ENCODE assay signal across 1 cellular context in the genomic region with DNA sequence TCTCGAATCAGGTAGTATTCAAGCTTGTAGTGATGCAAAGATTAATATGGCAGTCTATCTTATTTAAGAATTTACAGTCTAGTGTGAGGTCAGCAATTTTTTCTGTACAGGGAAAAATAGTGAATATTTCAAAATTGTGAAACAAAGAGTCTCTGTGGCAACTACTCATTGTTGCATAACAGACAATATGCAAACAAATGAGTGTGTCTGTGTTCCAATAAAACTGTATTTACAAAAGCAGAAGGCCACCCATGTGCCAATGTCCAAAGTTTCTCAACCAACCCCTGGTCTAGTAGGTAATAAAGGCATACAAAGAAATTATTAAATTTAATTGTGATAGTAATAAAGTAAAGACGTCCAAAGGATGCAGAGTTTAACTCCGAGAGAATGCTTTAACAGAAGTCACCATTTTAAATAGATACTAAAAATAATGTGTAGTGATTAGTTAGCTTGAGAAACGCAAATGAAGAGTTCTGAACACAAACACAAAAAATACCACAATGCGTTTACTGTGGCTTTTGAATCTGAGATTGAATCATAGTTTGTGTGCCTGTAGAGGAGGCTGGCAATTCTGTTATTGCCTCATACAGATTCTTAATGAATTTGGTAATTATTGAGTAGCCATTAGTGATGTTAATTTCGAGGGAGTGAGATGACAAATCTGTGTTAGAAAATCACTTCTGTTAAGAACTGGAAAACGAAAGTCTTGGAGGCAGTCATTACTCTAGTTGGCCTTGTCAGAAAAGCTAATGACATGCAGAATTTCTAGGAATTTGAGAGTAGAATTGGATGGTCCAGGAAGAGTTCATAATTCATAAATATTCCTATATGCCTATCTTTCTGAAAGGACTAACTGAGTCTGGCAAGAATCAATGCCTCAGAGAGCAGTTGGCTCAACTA.
A peak's percentile ranks its signal among the peaks of the same experiment; 100 is the strongest.
TF ChIP-seq lines count a peak whose summit lies in the region.

No MANE protein-coding gene starts in this region.

TF ChIP-seq in HepG2, 621 proteins besides CTCF, POLR2A, EP300 and RAD21 (continued from another document and continues in another):
- TF ChIP-seq ZNF782 (CRISPR knock-in tag; IDR thresholded peaks at IDR 0.05; ENCODE audit: borderline replicate concordance): no peak
- 0 out of 2 replicates have a peak, but pooled peaks have one; percentile 48 for TF ChIP-seq TP53 (CRISPR knock-in tag; conservative IDR thresholded peaks at IDR 0.05)
- TF ChIP-seq E2F5 (CRISPR knock-in tag; conservative IDR thresholded peaks at IDR 0.05): no peak
- peak; percentile 50; the same call in 1 of the 2 replicates for TF ChIP-seq BHLHE40 (IDR thresholded peaks at IDR 0.05; ENCODE audit: low read length)
- TF ChIP-seq SRSF4 (IDR thresholded peaks at IDR 0.05; ENCODE audit: low read depth, low read length, poor library complexity, severe bottlenecking): no peak
- no peak for TF ChIP-seq ZNF704 (CRISPR knock-in tag; IDR thresholded peaks at IDR 0.05; ENCODE audit: borderline replicate concordance)
- TF ChIP-seq PAF1 (CRISPR knock-in tag; IDR thresholded peaks at IDR 0.05): no peak
- TF ChIP-seq, protein P1, sequence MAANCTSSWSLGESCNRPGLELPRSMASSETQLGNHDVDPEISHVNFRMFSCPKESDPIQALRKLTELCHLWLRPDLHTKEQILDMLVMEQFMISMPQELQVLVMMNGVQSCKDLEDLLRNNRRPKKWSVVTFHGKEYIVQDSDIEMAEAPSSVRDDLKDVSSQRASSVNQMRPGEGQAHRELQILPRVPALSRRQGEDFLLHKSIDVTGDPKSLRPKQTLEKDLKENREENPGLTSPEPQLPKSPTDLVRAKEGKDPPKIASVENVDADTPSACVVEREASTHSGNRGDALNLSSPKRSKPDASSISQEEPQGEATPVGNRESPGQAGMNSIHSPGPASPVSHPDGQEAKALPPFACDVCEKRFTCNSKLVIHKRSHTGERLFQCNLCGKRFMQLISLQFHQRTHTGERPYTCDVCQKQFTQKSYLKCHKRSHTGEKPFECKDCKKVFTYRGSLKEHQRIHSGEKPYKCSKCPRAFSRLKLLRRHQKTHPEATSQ (CRISPR knock-in tag; IDR thresholded peaks at IDR 0.05; ENCODE audit: borderline replicate concordance): peak; percentile 44; the same call in 1 of the 2 replicates
- TF ChIP-seq SAFB2 (CRISPR knock-in tag; IDR thresholded peaks at IDR 0.05; ENCODE audit: borderline replicate concordance, low read depth): no peak
- TF ChIP-seq NFIC (IDR thresholded peaks at IDR 0.05; ENCODE audit: low read length): peak; percentile 90
- no peak for TF ChIP-seq NR0B2 (CRISPR knock-in tag; IDR thresholded peaks at IDR 0.05)
- TF ChIP-seq TAF15 (IDR thresholded peaks at IDR 0.05; ENCODE audit: low read depth, low read length, poor library complexity, severe bottlenecking): no peak
- no peak for TF ChIP-seq RBM22 (optimal IDR thresholded peaks at IDR 0.05; ENCODE audit: low read length)
- TF ChIP-seq, protein P2, sequence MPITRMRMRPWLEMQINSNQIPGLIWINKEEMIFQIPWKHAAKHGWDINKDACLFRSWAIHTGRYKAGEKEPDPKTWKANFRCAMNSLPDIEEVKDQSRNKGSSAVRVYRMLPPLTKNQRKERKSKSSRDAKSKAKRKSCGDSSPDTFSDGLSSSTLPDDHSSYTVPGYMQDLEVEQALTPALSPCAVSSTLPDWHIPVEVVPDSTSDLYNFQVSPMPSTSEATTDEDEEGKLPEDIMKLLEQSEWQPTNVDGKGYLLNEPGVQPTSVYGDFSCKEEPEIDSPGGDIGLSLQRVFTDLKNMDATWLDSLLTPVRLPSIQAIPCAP (CRISPR knock-in tag; IDR thresholded peaks at IDR 0.05; ENCODE audit: low read depth): no peak
- TF ChIP-seq SMC3 (IDR thresholded peaks at IDR 0.05; ENCODE audit: low read length): peak; percentile 56; the same call in 1 of the 2 replicates
- peak; percentile 88 for TF ChIP-seq FOXA1 (IDR thresholded peaks at IDR 0.05)
- TF ChIP-seq FOXA1 (CRISPR knock-in tag; IDR thresholded peaks at IDR 0.05): peak; percentile 95
- no peak for TF ChIP-seq MAFG (CRISPR knock-in tag; IDR thresholded peaks at IDR 0.05)
- peak; percentile 78 for TF ChIP-seq FOXO1 (CRISPR knock-in tag; IDR thresholded peaks at IDR 0.05)
- TF ChIP-seq DMAP1 (CRISPR knock-in tag; IDR thresholded peaks at IDR 0.05): no peak
- TF ChIP-seq ZNF746 (CRISPR knock-in tag; IDR thresholded peaks at IDR 0.05): no peak
- peak; percentile 91 for TF ChIP-seq ZMYM4 (CRISPR knock-in tag; IDR thresholded peaks at IDR 0.05)
- no peak for TF ChIP-seq RFXANK (CRISPR knock-in tag; IDR thresholded peaks at IDR 0.05)
- TF ChIP-seq SOX5 (CRISPR knock-in tag; IDR thresholded peaks at IDR 0.05; ENCODE audit: borderline replicate concordance): peak; percentile 95
- TF ChIP-seq KAT7 (CRISPR knock-in tag; IDR thresholded peaks at IDR 0.05; ENCODE audit: borderline replicate concordance): no peak
- no peak for TF ChIP-seq CSRNP2 (CRISPR knock-in tag; conservative IDR thresholded peaks at IDR 0.05; ENCODE audit: low read depth)
- TF ChIP-seq ZBTB42 (CRISPR knock-in tag; IDR thresholded peaks at IDR 0.05): no peak
- TF ChIP-seq XBP1 (CRISPR knock-in tag; IDR thresholded peaks at IDR 0.05): no peak
- no peak for TF ChIP-seq ZNF572 (CRISPR knock-in tag; IDR thresholded peaks at IDR 0.05)
- peak in 1 of 2 experiments; percentile 70; a peak in 2 of 4 replicates for TF ChIP-seq NR2F1 (CRISPR knock-in tag; IDR thresholded peaks at IDR 0.05)
- TF ChIP-seq HOXD1 (CRISPR knock-in tag; IDR thresholded peaks at IDR 0.05): peak; percentile 61; the same call in 1 of the 2 replicates
- TF ChIP-seq BCL6 (CRISPR knock-in tag; IDR thresholded peaks at IDR 0.05): peak; percentile 82
- TF ChIP-seq ZNF792 (CRISPR knock-in tag; IDR thresholded peaks at IDR 0.05): 0 out of 2 replicates have a peak, but pooled peaks have one; percentile 50
- no peak for TF ChIP-seq ZNF329 (CRISPR knock-in tag; IDR thresholded peaks at IDR 0.05; ENCODE audit: low read depth)
- no peak for TF ChIP-seq RORA (CRISPR knock-in tag; IDR thresholded peaks at IDR 0.05)
- no peak for TF ChIP-seq ZNF180 (CRISPR knock-in tag; IDR thresholded peaks at IDR 0.05; ENCODE audit: borderline replicate concordance, low read depth)
- peak; percentile 38; the same call in 1 of the 2 replicates for TF ChIP-seq ZNF878 (CRISPR knock-in tag; IDR thresholded peaks at IDR 0.05)
- TF ChIP-seq, protein P3, sequence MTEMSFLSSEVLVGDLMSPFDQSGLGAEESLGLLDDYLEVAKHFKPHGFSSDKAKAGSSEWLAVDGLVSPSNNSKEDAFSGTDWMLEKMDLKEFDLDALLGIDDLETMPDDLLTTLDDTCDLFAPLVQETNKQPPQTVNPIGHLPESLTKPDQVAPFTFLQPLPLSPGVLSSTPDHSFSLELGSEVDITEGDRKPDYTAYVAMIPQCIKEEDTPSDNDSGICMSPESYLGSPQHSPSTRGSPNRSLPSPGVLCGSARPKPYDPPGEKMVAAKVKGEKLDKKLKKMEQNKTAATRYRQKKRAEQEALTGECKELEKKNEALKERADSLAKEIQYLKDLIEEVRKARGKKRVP (CRISPR knock-in tag; IDR thresholded peaks at IDR 0.05): peak in 1 of 2 experiments; percentile 57; a peak in 2 of 4 replicates
- peak; percentile 42; the same call in 1 of the 2 replicates for TF ChIP-seq SMARCE1 (IDR thresholded peaks at IDR 0.05; ENCODE audit: borderline replicate concordance)
- TF ChIP-seq FOXJ3 (CRISPR knock-in tag; IDR thresholded peaks at IDR 0.05; ENCODE audit: borderline replicate concordance): peak; percentile 95; the same call in 1 of the 2 replicates
- TF ChIP-seq, protein P4, sequence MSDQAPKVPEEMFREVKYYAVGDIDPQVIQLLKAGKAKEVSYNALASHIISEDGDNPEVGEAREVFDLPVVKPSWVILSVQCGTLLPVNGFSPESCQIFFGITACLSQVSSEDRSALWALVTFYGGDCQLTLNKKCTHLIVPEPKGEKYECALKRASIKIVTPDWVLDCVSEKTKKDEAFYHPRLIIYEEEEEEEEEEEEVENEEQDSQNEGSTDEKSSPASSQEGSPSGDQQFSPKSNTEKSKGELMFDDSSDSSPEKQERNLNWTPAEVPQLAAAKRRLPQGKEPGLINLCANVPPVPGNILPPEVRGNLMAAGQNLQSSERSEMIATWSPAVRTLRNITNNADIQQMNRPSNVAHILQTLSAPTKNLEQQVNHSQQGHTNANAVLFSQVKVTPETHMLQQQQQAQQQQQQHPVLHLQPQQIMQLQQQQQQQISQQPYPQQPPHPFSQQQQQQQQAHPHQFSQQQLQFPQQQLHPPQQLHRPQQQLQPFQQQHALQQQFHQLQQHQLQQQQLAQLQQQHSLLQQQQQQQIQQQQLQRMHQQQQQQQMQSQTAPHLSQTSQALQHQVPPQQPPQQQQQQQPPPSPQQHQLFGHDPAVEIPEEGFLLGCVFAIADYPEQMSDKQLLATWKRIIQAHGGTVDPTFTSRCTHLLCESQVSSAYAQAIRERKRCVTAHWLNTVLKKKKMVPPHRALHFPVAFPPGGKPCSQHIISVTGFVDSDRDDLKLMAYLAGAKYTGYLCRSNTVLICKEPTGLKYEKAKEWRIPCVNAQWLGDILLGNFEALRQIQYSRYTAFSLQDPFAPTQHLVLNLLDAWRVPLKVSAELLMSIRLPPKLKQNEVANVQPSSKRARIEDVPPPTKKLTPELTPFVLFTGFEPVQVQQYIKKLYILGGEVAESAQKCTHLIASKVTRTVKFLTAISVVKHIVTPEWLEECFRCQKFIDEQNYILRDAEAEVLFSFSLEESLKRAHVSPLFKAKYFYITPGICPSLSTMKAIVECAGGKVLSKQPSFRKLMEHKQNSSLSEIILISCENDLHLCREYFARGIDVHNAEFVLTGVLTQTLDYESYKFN (CRISPR knock-in tag; conservative IDR thresholded peaks at IDR 0.05): peak; percentile 89
- TF ChIP-seq NKX3-1 (CRISPR knock-in tag; IDR thresholded peaks at IDR 0.05): peak; percentile 64; the same call in 1 of the 2 replicates
- TF ChIP-seq CC2D1A (CRISPR knock-in tag; IDR thresholded peaks at IDR 0.05): no peak
- TF ChIP-seq ZNF577 (CRISPR knock-in tag; IDR thresholded peaks at IDR 0.05; ENCODE audit: borderline replicate concordance, low read depth): no peak
- TF ChIP-seq ELF3 (CRISPR knock-in tag; IDR thresholded peaks at IDR 0.05): peak; percentile 91
- no peak for TF ChIP-seq KLF11 (CRISPR knock-in tag; IDR thresholded peaks at IDR 0.05)
- no peak for TF ChIP-seq ELF1 (CRISPR knock-in tag; IDR thresholded peaks at IDR 0.05)
- no peak for TF ChIP-seq NAIF1 (CRISPR knock-in tag; IDR thresholded peaks at IDR 0.05; ENCODE audit: borderline replicate concordance)
- peak; percentile 97 for TF ChIP-seq CEBPG (CRISPR knock-in tag; IDR thresholded peaks at IDR 0.05)
- TF ChIP-seq RBFOX2 (IDR thresholded peaks at IDR 0.05; ENCODE audit: low read depth, low read length): no peak
- no peak for TF ChIP-seq KMT2A (CRISPR knock-in tag; IDR thresholded peaks at IDR 0.05)
- no peak for TF ChIP-seq TMF1 (CRISPR knock-in tag; IDR thresholded peaks at IDR 0.05; ENCODE audit: low read depth)
- TF ChIP-seq KMT2B (CRISPR knock-in tag; IDR thresholded peaks at IDR 0.05): peak; percentile 59
- TF ChIP-seq ZNF383 (CRISPR knock-in tag; IDR thresholded peaks at IDR 0.05; ENCODE audit: borderline replicate concordance): no peak
- TF ChIP-seq ZKSCAN8 (CRISPR knock-in tag; IDR thresholded peaks at IDR 0.05; ENCODE audit: borderline replicate concordance): peak; percentile 58; the same call in 1 of the 2 replicates
- TF ChIP-seq FOXO4 (CRISPR knock-in tag; conservative IDR thresholded peaks at IDR 0.05): no peak
- TF ChIP-seq ZNF335 (CRISPR knock-in tag; IDR thresholded peaks at IDR 0.05): no peak; the same call in 1 of the 2 replicates
- TF ChIP-seq HDAC2 (CRISPR knock-in tag; IDR thresholded peaks at IDR 0.05): peak; percentile 75
- no peak for TF ChIP-seq CENPX (CRISPR knock-in tag; IDR thresholded peaks at IDR 0.05)
